19 cellular contexts compared by ENCODE assay signal in the genomic region with DNA sequence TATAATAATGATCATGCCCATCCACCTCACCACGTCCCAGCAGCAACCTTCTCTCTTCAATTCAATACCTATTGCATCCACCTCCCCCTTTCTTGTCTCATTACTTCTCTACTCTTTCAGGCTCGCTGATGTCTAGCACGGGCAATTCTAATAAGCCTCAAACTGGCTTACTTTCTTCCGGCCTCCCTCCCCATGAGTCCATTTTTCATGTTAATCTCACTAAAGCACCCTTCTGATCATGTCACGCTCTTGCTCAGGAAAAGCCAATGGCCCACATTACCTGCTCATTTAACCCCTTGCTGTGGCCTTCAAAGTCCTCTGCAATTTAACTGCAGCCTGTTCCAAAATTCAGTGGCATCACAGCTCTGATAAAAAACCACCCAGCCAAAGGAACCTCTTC.
A peak's percentile ranks its signal among the peaks of the same experiment; 100 is the strongest.
DNase-seq lines count a peak whose midpoint lies in the region; FAIRE-seq and TF ChIP-seq lines count a peak whose summit lies in the region.
"Had no signal": no experiment of that assay in that cellular context is flagged by ENCODE, and none has a peak within 500 bp of the region (broad histone marks: within the 10 kb centered on the region; RNA-seq: fewer than 3 reads in every experiment).

No MANE protein-coding gene starts in this region.

- H3K4me1 Mint-ChIP-seq in nephron progenitor cell: peaks cover 10% of the 10 kb centered on the region

- H2AK5ac ChIP-seq in H1 (ENCODE audit: low read depth, low read length): no peak overlapping the region

- TF ChIP-seq RAD21 in H1 (IDR thresholded peaks at IDR 0.05 in 1 of 2, conservative IDR thresholded peaks at IDR 0.05 in 1 of 2; ENCODE audit: low read depth in 2 of 2, low read length in 2 of 2): no peak

- no peaks in the 10 kb centered on the region for H4K20me1 ChIP-seq in H1 (replicated peaks in 1 of 2; ENCODE audit: control insufficient read depth in 1 of 2, insufficient read depth in 2 of 2, low read length in 2 of 2)

- H2BK5ac ChIP-seq in H1 (ENCODE audit: low read depth, low read length): no peak overlapping the region

- no peak for TF ChIP-seq CTCF in H1 (IDR thresholded peaks at IDR 0.05; ENCODE audit: control extremely low read depth in 1 of 3, insufficient read depth in 1 of 3, low read depth in 1 of 3, low read length in 3 of 3)
- no peak for TF ChIP-seq CTCF in nephron progenitor cell (IDR thresholded peaks at IDR 0.05)

- peak overlapping the region; percentile 4 for H3K27ac Mint-ChIP-seq in nephron progenitor cell
- H3K27ac Mint-ChIP-seq: CD4-positive, alpha-beta memory T cell had no signal

- H2BK20ac ChIP-seq in H1 (ENCODE audit: low read length): no peak overlapping the region

- H3K36me3 ChIP-seq in HUES48 (ENCODE audit: control insufficient read depth, insufficient read depth, low read length): no peaks in the 10 kb centered on the region
- no peaks in the 10 kb centered on the region for H3K36me3 ChIP-seq in H1 (ENCODE audit: control insufficient read depth in 2 of 4, insufficient read depth in 4 of 4, low read length in 3 of 4)
- H3K36me3 ChIP-seq in iPS-20b (ENCODE audit: insufficient read depth, low read depth, low read length): no peaks in the 10 kb centered on the region
- H3K36me3 ChIP-seq in small intestine (ENCODE audit: control insufficient read depth in 2 of 2, insufficient read depth in 2 of 2, low read length in 2 of 2): no peaks in the 10 kb centered on the region
- H3K36me3 ChIP-seq: BE2C had no signal

- POLR2A ChIA-PET in H1 (lab: Charles Lee; ENCODE audit: partially characterized antibody): interaction anchor here (0.8 kb wide), 1 partner anchor 230 kb away, joined by 3 read pairs; no protein-coding TSS in a partner anchor

- H3K4me1 ChIP-seq in HUES48 (ENCODE audit: control insufficient read depth, insufficient read depth, low read length) (peaks cover 15% of the 10 kb centered on the region), H1 (replicated peaks in 1 of 4; ENCODE audit: control insufficient read depth in 3 of 4, insufficient read depth in 4 of 4, low read length in 3 of 4) (peaks cover 2 to 9% (median 6%) of the 10 kb centered on the region in 4 experiments; a peak in 4 of 7 replicates), iPS-20b (ENCODE audit: insufficient read depth, low read length) (peaks cover 13% of the 10 kb centered on the region; the same call in 1 of the 2 replicates), small intestine (ENCODE audit: control insufficient read depth in 2 of 2, insufficient read depth in 1 of 2, low read depth in 1 of 2, low read length in 1 of 2) (no peaks in the 10 kb centered on the region)
- H3K4me1 ChIP-seq: BE2C had no signal

- H3K79me2 ChIP-seq in H1 (ENCODE audit: control insufficient read depth in 1 of 2, insufficient read depth in 2 of 2, low read length in 2 of 2): peaks cover 0 to 22% of the 10 kb centered on the region in 2 experiments; a peak in 1 of 4 replicates

- H3K23me2 ChIP-seq in H1 (ENCODE audit: low read depth, low read length): no peaks in the 10 kb centered on the region

- H3K56ac ChIP-seq in H1 (replicated peaks; ENCODE audit: insufficient read length, low read depth, low read length): no peak overlapping the region

- no peak for TF ChIP-seq EP300 in H1 (IDR thresholded peaks at IDR 0.05; ENCODE audit: borderline replicate concordance in 1 of 2, low read depth in 2 of 2, low read length in 2 of 2)

- no peaks in the 10 kb centered on the region for H3K9me3 ChIP-seq in HUES48 (ENCODE audit: control insufficient read depth, insufficient read depth, low read length)
- no peaks in the 10 kb centered on the region for H3K9me3 ChIP-seq in H1 (ENCODE audit: insufficient read depth in 2 of 2, low read depth in 1 of 2, low read length in 1 of 2)
- H3K9me3 ChIP-seq in iPS-20b (ENCODE audit: insufficient read depth, low read depth, low read length): no peaks in the 10 kb centered on the region
- H3K9me3 ChIP-seq in small intestine (ENCODE audit: control insufficient read depth, low read depth): no peaks in the 10 kb centered on the region
- H3K9me3 ChIP-seq: A549, BE2C had no signal

- H3K18ac ChIP-seq in H1 (ENCODE audit: extremely low read depth, low read length): no peak overlapping the region

- no peak overlapping the region for H4K8ac ChIP-seq in H1 (ENCODE audit: extremely low read depth, insufficient read depth, low read length)

- H3K4me2 ChIP-seq in H1 (ENCODE audit: insufficient read depth in 1 of 2, low read depth in 2 of 2, low read length in 2 of 2): peak overlapping the region; percentile 43 to 45; a peak in 3 of 4 replicates
- H3K4me2 ChIP-seq: A549 had no signal

- H3K14ac ChIP-seq in H1 (ENCODE audit: insufficient read length): no peak overlapping the region

- no peak overlapping the region for H3K9ac ChIP-seq in HUES48 (ENCODE audit: low read depth, low read length)
- H3K9ac ChIP-seq in H1 (replicated peaks in 1 of 4; ENCODE audit: extremely low read depth in 1 of 4, low read depth in 3 of 4, low read length in 3 of 4): no peak overlapping the region
- H3K9ac ChIP-seq in iPS-20b (ENCODE audit: low read depth, low read length): no peak overlapping the region

- H4K5ac ChIP-seq in H1 (ENCODE audit: insufficient read length, low read depth, low read length): no peak overlapping the region

- H2AFZ ChIP-seq in H1 (ENCODE audit: low read length): no peak overlapping the region

- H3K27me3 Mint-ChIP-seq in nephron progenitor cell (ENCODE audit: low read depth, poor library complexity): no peaks in the 10 kb centered on the region
- H3K27me3 Mint-ChIP-seq: CD4-positive, alpha-beta memory T cell had no signal

- DNase-seq in H1 (ENCODE audit: low read depth in 1 of 2, low spot score in 2 of 2) (no peak), nephron progenitor cell (no peak), SHP77 (lab: John Stamatoyannopoulos, UW) (no peak), OCI-M2 (lab: John Stamatoyannopoulos, UW; ENCODE audit: unreplicated experiment) (no peak), small intestine (no peak)
- DNase-seq: BE2C; CD4-positive, alpha-beta memory T cell; COR-L47; DMS153; DMS79 treated with DMSO at 0.1 percent for 48 hours; EL had no signal

- CTCF ChIA-PET in H1 (lab: Charles Lee; ENCODE audit: partially characterized antibody): no interaction called here

- H3K23ac ChIP-seq in H1 (ENCODE audit: insufficient read length): no peak overlapping the region

- H3K4me3 ChIP-seq in HUES48 (ENCODE audit: low read depth, low read length): peak overlapping the region; percentile 26
- H3K4me3 ChIP-seq in H1 (ENCODE audit: extremely low read depth in 1 of 4, insufficient read depth in 2 of 4, low read depth in 3 of 4, low read length in 4 of 4): no peak overlapping the region
- no peak overlapping the region for H3K4me3 ChIP-seq in iPS-20b (ENCODE audit: low read length)
- H3K4me3 ChIP-seq in small intestine (ENCODE audit: low read depth in 1 of 2, low read length in 2 of 2): no peak overlapping the region
- H3K4me3 ChIP-seq: A549 had no signal

- WGBS in H1 (ENCODE audit: extremely low coverage in 1 of 2, insufficient coverage in 1 of 2, insufficient read length in 1 of 2, insufficient replicate concordance in 2 of 2, low coverage in 1 of 2, low lambda C conversion rate in 2 of 2, missing lambda C conversion rate in 1 of 2), 2 experiments: 24% methylated on average over 5 of the region's 5 CpGs; no CpG with 5 or more reads in 1 of the 2 experiments
- WGBS in small intestine, 3 donors: 92 to 97% (median 94%) methylated on average over 5 of the region's 5 CpGs

- no peak for FAIRE-seq in H1 (lab: Jason Lieb, UNC)
- FAIRE-seq in small intestine (lab: Jason Lieb, UNC): no peak
- FAIRE-seq: A549, D721Med, G401.6, GM12891 had no signal

- TF ChIP-seq POLR2A in H1 (IDR thresholded peaks at IDR 0.05; ENCODE audit: control extremely low read depth in 1 of 2, low read depth in 2 of 2, low read length in 2 of 2): no peak

- no peak overlapping the region for H2BK120ac ChIP-seq in H1 (replicated peaks; ENCODE audit: low read depth, low read length)

- no peaks in the 10 kb centered on the region for H3K27me3 ChIP-seq in HUES48 (ENCODE audit: control insufficient read depth, insufficient read depth, low read length)
- no peaks in the 10 kb centered on the region for H3K27me3 ChIP-seq in H1 (replicated peaks in 1 of 4; ENCODE audit: control insufficient read depth in 3 of 4, extremely low read depth in 1 of 4, insufficient read depth in 3 of 4, low read length in 3 of 4)
- H3K27me3 ChIP-seq in iPS-20b (ENCODE audit: insufficient read depth, low read length): no peaks in the 10 kb centered on the region
- H3K27me3 ChIP-seq in small intestine (ENCODE audit: control insufficient read depth in 2 of 2, insufficient read depth in 2 of 2, low read length in 2 of 2): no peaks in the 10 kb centered on the region
- H3K27me3 ChIP-seq: BE2C had no signal

- H3K9me3 Mint-ChIP-seq in nephron progenitor cell: no peaks in the 10 kb centered on the region

- no peak overlapping the region for H3K4me3 Mint-ChIP-seq in nephron progenitor cell
- H3K4me3 Mint-ChIP-seq: CD4-positive, alpha-beta memory T cell had no signal

- H3K27ac ChIP-seq in HUES48 (ENCODE audit: low read depth, low read length): peak overlapping the region; percentile 57
- no peak overlapping the region for H3K27ac ChIP-seq in H1 (ENCODE audit: low read depth, low read length)
- H3K27ac ChIP-seq in iPS-20b (ENCODE audit: low read length): peak overlapping the region; percentile 36
- H3K27ac ChIP-seq in small intestine (ENCODE audit: low read depth in 1 of 2, low read length in 1 of 2): no peak overlapping the region
- H3K27ac ChIP-seq: A549, C4-2B, HL-60 had no signal

- no peaks in the 10 kb centered on the region; the same call in 1 of the 2 replicates for H3K79me1 ChIP-seq in H1 (ENCODE audit: low read depth, low read length)

- no peak overlapping the region for H4K91ac ChIP-seq in H1 (replicated peaks; ENCODE audit: insufficient read length, low read length)

- no peak overlapping the region for H3K4ac ChIP-seq in H1 (replicated peaks; ENCODE audit: insufficient read length, low read depth, low read length)

- H2BK12ac ChIP-seq in H1 (ENCODE audit: low read depth, low read length): no peak overlapping the region

- H3K36me3 Mint-ChIP-seq in nephron progenitor cell (ENCODE audit: low read depth): no peaks in the 10 kb centered on the region

- H2BK15ac ChIP-seq in H1 (ENCODE audit: low read length): no peak overlapping the region

TF ChIP-seq in H1, 55 proteins besides CTCF, POLR2A, EP300 and RAD21:
- TF ChIP-seq NANOG (IDR thresholded peaks at IDR 0.05; ENCODE audit: insufficient read depth, low read depth, low read length, poor library complexity, severe bottlenecking) (peak; percentile 21), HDAC6 (IDR thresholded peaks at IDR 0.05; ENCODE audit: low read depth, low read length) (no peak)

Comparison
In these comparisons a context has a peak if more than half of its experiments do, and no peak if none do; other contexts are left out.
1. H3K27ac ChIP-seq: peak in HUES48 (single experiment) and iPS-20b (single experiment); none in H1 (single experiment) and small intestine (0 of 2).